ENCODE assay signal across 9 cellular contexts in the genomic region with DNA sequence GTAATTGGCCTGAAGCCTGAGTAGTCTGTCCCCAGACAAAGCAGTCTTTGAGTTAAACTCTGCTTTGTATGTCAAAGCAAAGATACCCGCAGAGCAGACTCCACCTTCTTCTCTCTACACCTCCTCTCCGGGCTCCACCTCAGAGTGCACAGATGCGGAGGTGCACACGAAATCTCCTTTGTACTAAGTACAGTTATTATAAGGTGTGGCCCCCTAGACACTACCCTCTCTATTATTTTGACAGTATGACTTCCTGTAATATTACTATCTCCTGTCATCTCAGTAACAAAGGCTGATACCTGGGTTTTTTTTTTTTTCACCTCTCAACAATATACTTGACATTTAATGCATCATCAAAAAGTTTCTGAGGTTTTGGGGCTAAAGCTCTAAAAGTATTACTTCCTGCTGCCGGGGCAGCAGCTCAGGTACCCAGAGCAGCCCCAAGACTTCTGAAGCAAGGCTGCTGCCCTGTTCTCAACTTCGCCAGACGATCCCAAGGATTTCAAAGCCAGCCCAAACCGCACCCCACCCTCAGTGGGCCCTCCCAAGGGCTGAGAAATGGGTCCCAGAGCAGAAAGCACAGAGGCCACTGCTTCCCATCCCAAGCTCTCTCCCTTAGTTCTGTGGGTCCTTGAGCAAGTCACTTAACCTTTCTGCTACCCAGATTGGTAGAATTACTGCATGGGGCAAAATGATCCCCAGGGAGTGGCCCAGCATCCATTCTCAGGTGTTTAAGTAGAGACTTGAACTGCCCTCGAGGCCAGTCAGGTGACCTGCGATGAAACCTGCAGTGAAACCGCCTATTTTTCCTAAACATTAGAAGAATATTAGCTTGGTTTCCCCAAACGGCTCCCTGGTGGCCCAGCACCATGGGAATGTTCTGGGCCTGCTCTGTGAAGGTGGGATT.
DNase-seq lines count a peak whose midpoint lies in the region; ATAC-seq and TF ChIP-seq lines count a peak whose summit lies in the region.
"Had no signal": no experiment of that assay in that cellular context is flagged by ENCODE, and none has a peak within 500 bp of the region (broad histone marks: within the 10 kb centered on the region; RNA-seq: fewer than 3 reads in every experiment).

No MANE protein-coding gene starts in this region.

- CTCF ChIA-PET in activated CD4-positive, alpha-beta T cell treated with anti-CD3 and anti-CD28 coated beads for 36 hours (lab: Charles Lee), result interaction anchor here (0.6 to 1.4 kb wide), 5 partner anchors 17 to 121 kb away, joined by 3 to 5 read pairs (median 4); no protein-coding TSS in a partner anchor

- DNase-seq in activated CD4-positive, alpha-beta T cell treated with anti-CD3 and anti-CD28 coated beads for 36 hours, result peak; percentile 80
- peak; percentile 38 for DNase-seq in effector CD8-positive, alpha-beta T cell (lab: John Stamatoyannopoulos, UW)
- DNase-seq in stimulated activated CD8-positive, alpha-beta memory T cell treated with anti-CD3 and anti-CD28 coated beads, Interleukin-7, amount 100 ng/mL, for 1 hour (ENCODE audit: low read depth in 2 of 2), result peak; percentile 31 to 34
- DNase-seq in cerebellar nuclear complex (lab: John Stamatoyannopoulos, UW), result no peak
- DNase-seq in NCI-H187 treated with DMSO at 0.1 percent for 48 hours (lab: John Stamatoyannopoulos, UW), result no peak
- DNase-seq: adrenal gland had no signal

- H3K36me3 Mint-ChIP-seq in activated CD4-positive, alpha-beta T cell treated with anti-CD3 and anti-CD28 coated beads for 36 hours (ENCODE audit: low read depth), result peaks cover 6% of the 10 kb centered on the region

- intact Hi-C loops in activated CD4-positive, alpha-beta T cell treated with anti-CD3 and anti-CD28 coated beads for 36 hours (cut with DNase I, micrococcal nuclease), result loop anchor here (1.0 to 5.0 kb wide), 7 partner anchors 32 to 384 kb away; no protein-coding TSS in a partner anchor

- no peak for TF ChIP-seq POLR2A in GM18505 (IDR thresholded peaks at IDR 0.05; ENCODE audit: borderline replicate concordance, extremely low read depth, insufficient read depth, insufficient read length)

- ATAC-seq in GM21390 (IDR thresholded peaks at IDR 0.05; ENCODE audit: unreplicated experiment), result peak; percentile 63
- peak; percentile 94 for ATAC-seq in activated CD4-positive, alpha-beta T cell treated with anti-CD3 and anti-CD28 coated beads for 36 hours
- ATAC-seq in GM18505 (IDR thresholded peaks at IDR 0.05; ENCODE audit: unreplicated experiment), result no peak
- ATAC-seq in GM18519 (IDR thresholded peaks at IDR 0.05; ENCODE audit: low FRiP score, unreplicated experiment), result no peak

- POLR2A ChIA-PET in activated CD4-positive, alpha-beta T cell treated with anti-CD3 and anti-CD28 coated beads for 36 hours (lab: Charles Lee), result interaction anchor here (0.7 to 1.0 kb wide), 5 partner anchors 19 to 179 kb away, joined by 3 to 6 read pairs (median 3); no protein-coding TSS in a partner anchor

- peak overlapping the region; percentile 20 for H3K4me3 Mint-ChIP-seq in activated CD4-positive, alpha-beta T cell treated with anti-CD3 and anti-CD28 coated beads for 36 hours

- H3K4me1 Mint-ChIP-seq in activated CD4-positive, alpha-beta T cell treated with anti-CD3 and anti-CD28 coated beads for 36 hours, result peaks cover 86% of the 10 kb centered on the region

- peaks cover 5% of the 10 kb centered on the region for H3K9me3 Mint-ChIP-seq in activated CD4-positive, alpha-beta T cell treated with anti-CD3 and anti-CD28 coated beads for 36 hours (ENCODE audit: low read depth)

- H3K27me3 Mint-ChIP-seq in activated CD4-positive, alpha-beta T cell treated with anti-CD3 and anti-CD28 coated beads for 36 hours, result no peaks in the 10 kb centered on the region

- peak overlapping the region; percentile 93 for H3K27ac Mint-ChIP-seq in activated CD4-positive, alpha-beta T cell treated with anti-CD3 and anti-CD28 coated beads for 36 hours

Comparison
In these comparisons a context has a peak if more than half of its experiments do, and no peak if none do; other contexts are left out.
1. ATAC-seq: peak in GM21390 (single experiment) and activated CD4-positive, alpha-beta T cell treated with anti-CD3 and anti-CD28 coated beads for 36 hours (single experiment); none in GM18505 (single experiment) and GM18519 (single experiment).
2. DNase-seq: peak in activated CD4-positive, alpha-beta T cell treated with anti-CD3 and anti-CD28 coated beads for 36 hours (single experiment), effector CD8-positive, alpha-beta T cell (single experiment) and stimulated activated CD8-positive, alpha-beta memory T cell treated with anti-CD3 and anti-CD28 coated beads, Interleukin-7, amount 100 ng/mL, for 1 hour (2 of 2); none in cerebellar nuclear complex (0 of 2) and NCI-H187 treated with DMSO at 0.1 percent for 48 hours (single experiment).